ENCODE assay signal across 34 cellular contexts in the genomic region with DNA sequence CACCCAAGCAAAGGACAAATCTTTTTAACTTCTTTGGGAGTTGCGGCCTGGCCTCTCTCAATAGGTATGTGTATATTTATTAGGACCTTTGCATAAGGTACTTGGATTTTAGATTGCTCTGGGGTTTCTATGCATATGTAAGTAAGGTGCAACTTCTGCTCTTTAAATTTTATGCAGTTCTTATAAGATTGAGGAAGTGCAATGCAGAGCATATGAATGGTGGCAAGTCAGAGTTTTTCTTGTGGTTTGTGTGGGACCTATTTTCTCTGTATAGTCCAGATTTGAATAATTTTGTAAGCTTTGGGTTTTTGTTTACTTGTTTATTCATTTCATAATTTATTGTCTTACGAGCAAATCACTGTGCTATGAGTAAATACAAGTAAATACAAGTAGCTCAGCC.
"Had no signal": no experiment of that assay in that cellular context is flagged by ENCODE, and none has a peak within 500 bp of the region (broad histone marks: within the 10 kb centered on the region; RNA-seq: fewer than 3 reads in every experiment).

No MANE protein-coding gene starts in this region.

- H2AFZ ChIP-seq: hepatocyte had no signal

- H3K4me3 ChIP-seq: adrenal gland, body of pancreas, cardiac muscle cell, colonic mucosa, esophagus squamous epithelium, hepatocyte, left ventricle myocardium inferior, mucosa of descending colon, right atrium auricular region, smooth muscle cell, upper lobe of left lung, vagina had no signal

- H3K27me3 ChIP-seq: adrenal gland, body of pancreas, cardiac muscle cell, colonic mucosa, esophagus squamous epithelium, hepatocyte, right atrium auricular region, upper lobe of left lung, vagina had no signal

- FAIRE-seq: endometrium, frontal cortex, TTC549 had no signal

- H3K36me3 ChIP-seq: adrenal gland, cardiac muscle cell, colonic mucosa, left ventricle myocardium inferior, right atrium auricular region had no signal

- DNase-seq: activated CD4-positive, alpha-beta T cell treated with anti-CD3 and anti-CD28 coated beads for 4 hours; activated CD4-positive, alpha-beta T cell treated with anti-CD3 and anti-CD28 coated beads, Interleukin-2, amount 50 U/mL, for 48 hours; activated CD8-positive, alpha-beta memory T cell treated with anti-CD3 and anti-CD28 coated beads for 24 hours; activated CD8-positive, alpha-beta memory T cell treated with anti-CD3 and anti-CD28 coated beads, Interleukin-2, amount 50 U/mL, for 4 hours; activated effector memory CD4-positive, alpha-beta T cell treated with anti-CD3 and anti-CD28 coated beads, Interleukin-2, amount 50 U/mL, for 16 hours; activated naive CD4-positive, alpha-beta T cell treated with anti-CD3 and anti-CD28 coated beads for 36 hours; activated naive CD8-positive, alpha-beta T cell treated with anti-CD3 and anti-CD28 coated beads for 36 hours; activated T-cell treated with anti-CD3 and anti-CD28 coated beads, Interleukin-2, amount 50 U/mL, for 1 hour; adrenal gland; aorta; body of pancreas; cerebellar nuclear complex; colonic mucosa; effector CD8-positive, alpha-beta T cell; esophagus squamous epithelium; islet precursor cell; left ventricle myocardium inferior; mucosa of descending colon; stimulated activated CD4-positive, alpha-beta T cell treated with anti-CD3 and anti-CD28 coated beads, Interleukin-1b, Interleukin-23, amount 100 ng/mL, for 48 hours; stimulated activated CD4-positive, alpha-beta T cell treated with anti-CD3 and anti-CD28 coated beads, Interleukin-4, amount 100 ng/mL, for 4 hours; stimulated activated CD8-positive, alpha-beta memory T cell treated with anti-CD3 and anti-CD28 coated beads, Interleukin-4, amount 100 ng/mL, for 48 hours; stimulated activated naive CD8-positive, alpha-beta T cell treated with anti-CD3 and anti-CD28 coated beads, Interleukin-15, amount 100 ng/mL, for 72 hours; substantia nigra; upper lobe of left lung had no signal

- H3K79me2 ChIP-seq: hepatocyte had no signal

- H3K9me3 ChIP-seq: adrenal gland, body of pancreas, colonic mucosa, esophagus squamous epithelium, left ventricle myocardium inferior, mucosa of descending colon, right atrium auricular region, upper lobe of left lung, vagina had no signal

- H3K4me2 ChIP-seq: hepatocyte, smooth muscle cell had no signal

- H3K27ac ChIP-seq: adrenal gland, body of pancreas, cardiac muscle cell, colonic mucosa, epithelial cell of prostate, esophagus squamous epithelium, hepatocyte, left ventricle myocardium inferior, right atrium auricular region, upper lobe of left lung, vagina, VCaP had no signal
